Comparison of ENCODE assay signal across 36 cellular contexts in genomic region chr4:41967392-41967791, GRCh38.
"Had no signal": no experiment of that assay in that cellular context is flagged by ENCODE, and none has a peak within 500 bp of the region (broad histone marks: within the 10 kb centered on the region; RNA-seq: fewer than 3 reads in every experiment).

No MANE protein-coding gene starts in this region.

- H3K36me3 ChIP-seq: ascending aorta, WERI-Rb-1 had no signal

- H3K4me3 ChIP-seq: ascending aorta had no signal

- H3K27ac ChIP-seq: ascending aorta, KMS-11, WERI-Rb-1 had no signal

- H3K4me1 ChIP-seq: ascending aorta had no signal

- H3K27me3 ChIP-seq: ascending aorta had no signal

- DNase-seq: activated CD4-positive, alpha-beta T cell treated with anti-CD3 and anti-CD28 coated beads for 1 hour; activated CD4-positive, alpha-beta T cell treated with anti-CD3 and anti-CD28 coated beads, Interleukin-2, amount 10 ng/mL, durations not matched to agents 24 days and 14 days; activated CD4-positive, alpha-beta T cell treated with anti-CD3 and anti-CD28 coated beads, Interleukin-2, amount 50 U/mL, for 4 hours; activated CD4-positive, CD25-positive, alpha-beta regulatory T cell; activated CD8-positive, alpha-beta T cell treated with anti-CD3 and anti-CD28 coated beads for 36 hours; activated effector memory CD4-positive, alpha-beta T cell treated with anti-CD3 and anti-CD28 coated beads, Interleukin-2, amount 50 U/mL, for 16 hours; activated naive CD4-positive, alpha-beta T cell; activated naive CD4-positive, alpha-beta T cell treated with anti-CD3 and anti-CD28 coated beads, Interleukin-2, amount 50 U/mL, for 16 hours; activated naive CD8-positive, alpha-beta T cell treated with anti-CD3 and anti-CD28 coated beads for 36 hours; activated T-cell treated with anti-CD3 and anti-CD28 coated beads, Interleukin-2, amount 50 U/mL, for 1 hour; activated T-cell treated with anti-CD3 and anti-CD28 coated beads, Interleukin-2, amount 50 U/mL, for 72 hours; amygdala; MM.1S; MV-4-11; NCI-H1092; NCI-H1436 treated with DMSO at 0.1 percent for 48 hours; NCI-H1694 treated with DMSO at 0.1 percent for 48 hours; NCI-H2029; NCI-H2107; NCI-H2171; NCI-H2227 treated with DMSO at 0.1 percent for 48 hours; NCI-H446; NCI-H510A treated with DMSO at 0.1 percent for 48 hours; NCI-H69; NCI-H82; RPMI8226; SIG-M5; T-cell; T-helper 2 cell; T-helper 9 cell; WERI-Rb-1 had no signal

- ATAC-seq: activated CD8-positive, alpha-beta T cell treated with anti-CD3 and anti-CD28 coated beads for 36 hours; activated T-cell treated with anti-CD3 and anti-CD28 coated beads, Interleukin-2, amount 50 U/mL, for 72 hours; activated T-helper 17 cell treated with anti-CD3 and anti-CD28 coated beads, Interleukin-2, amount 50 U/mL, for 72 hours; Right ventricle myocardium inferior; SK-N-SH treated with all-trans-retinoic acid at 6 μM for 48 hours; T-cell had no signal
